In the genomic region with DNA sequence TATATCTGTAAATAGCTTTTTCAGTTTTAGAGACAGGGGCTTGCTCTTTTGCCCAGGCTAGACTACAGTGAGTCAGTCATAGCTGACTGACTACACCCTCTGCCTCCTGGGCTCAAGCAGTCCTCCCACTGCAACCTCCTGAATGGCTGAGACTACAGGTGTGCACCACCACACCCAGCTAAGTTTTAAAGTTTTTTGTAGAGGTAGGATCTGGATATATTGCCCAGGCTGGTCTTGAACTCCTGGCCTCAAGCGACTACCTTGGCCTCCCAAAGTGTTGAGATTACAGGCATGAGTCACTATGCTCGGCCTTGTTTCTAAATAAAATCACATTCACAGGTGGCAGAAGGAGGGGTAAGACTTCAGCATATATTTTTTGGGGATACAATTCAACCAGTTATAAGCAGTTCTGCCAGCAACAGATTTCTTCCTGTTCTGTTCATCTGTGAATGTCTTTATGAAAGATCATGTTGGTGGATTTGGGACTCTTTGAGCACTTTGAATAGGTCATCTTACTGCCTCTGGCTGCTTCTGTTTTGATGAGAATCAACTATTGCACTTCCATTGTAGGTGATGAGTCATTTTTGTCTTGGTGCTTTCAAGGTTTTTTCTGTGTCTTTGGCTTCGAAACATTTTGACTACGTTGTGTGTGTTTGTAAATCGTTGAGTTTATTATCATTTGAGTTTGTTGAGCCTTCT, we compare ENCODE assay signal across 10 cellular contexts. TPM values are rescaled to one million over a fixed set of nuclear protein-coding genes. Genes with fewer than 3 reads are reported as not detected.
DNase-seq lines count a peak whose midpoint lies in the region; ATAC-seq, FAIRE-seq and TF ChIP-seq lines count a peak whose summit lies in the region.
"Had no signal": no experiment of that assay in that cellular context is flagged by ENCODE, and none has a peak within 500 bp of the region (broad histone marks: within the 10 kb centered on the region; RNA-seq: fewer than 3 reads in every experiment).

No MANE protein-coding gene starts in this region.

- H3K27ac Mint-ChIP-seq in activated naive CD8-positive, alpha-beta T cell treated with anti-CD3 and anti-CD28 coated beads for 36 hours: peak overlapping the region; percentile 74
- H3K27ac Mint-ChIP-seq: brain had no signal

- no peaks in the 10 kb centered on the region for H3K27me3 ChIP-seq in Karpas-422 (ENCODE audit: low read length)

- no peaks in the 10 kb centered on the region for H3K27me3 Mint-ChIP-seq in activated naive CD8-positive, alpha-beta T cell treated with anti-CD3 and anti-CD28 coated beads for 36 hours
- H3K27me3 Mint-ChIP-seq: brain had no signal

- H3K9ac ChIP-seq in Karpas-422 (ENCODE audit: low read length): no peak overlapping the region

- peaks cover 61% of the 10 kb centered on the region for H3K4me1 Mint-ChIP-seq in activated naive CD8-positive, alpha-beta T cell treated with anti-CD3 and anti-CD28 coated beads for 36 hours

- peaks cover 29% of the 10 kb centered on the region for H3K36me3 Mint-ChIP-seq in activated naive CD8-positive, alpha-beta T cell treated with anti-CD3 and anti-CD28 coated beads for 36 hours

- H3K79me2 ChIP-seq in Karpas-422 (ENCODE audit: low read length): peaks cover 100% of the 10 kb centered on the region

- peaks cover 2% of the 10 kb centered on the region for H3K4me1 ChIP-seq in Karpas-422 (ENCODE audit: low read length)

- H3K9me3 ChIP-seq in Karpas-422 (ENCODE audit: low read length): no peaks in the 10 kb centered on the region

- H3K4me2 ChIP-seq in Karpas-422 (ENCODE audit: low read depth, low read length, poor library complexity, severe bottlenecking): no peak overlapping the region

- TF ChIP-seq CTCF in GM12865 (IDR thresholded peaks at IDR 0.05; ENCODE audit: insufficient read depth, low read depth, low read length, missing control alignments): no peak

- H3K4me3 Mint-ChIP-seq in activated naive CD8-positive, alpha-beta T cell treated with anti-CD3 and anti-CD28 coated beads for 36 hours: no peak overlapping the region
- H3K4me3 Mint-ChIP-seq: brain had no signal

- H4K20me1 ChIP-seq in Karpas-422 (ENCODE audit: insufficient read depth, low read depth, low read length): peaks cover 39% of the 10 kb centered on the region

- H3K27ac ChIP-seq in Karpas-422 (ENCODE audit: low read length): no peak overlapping the region

- peak; percentile 59 for ATAC-seq in GM19467 (IDR thresholded peaks at IDR 0.05; ENCODE audit: unreplicated experiment)
- ATAC-seq in HG03097 (IDR thresholded peaks at IDR 0.05; ENCODE audit: low FRiP score, unreplicated experiment): peak; percentile 67

- DNase-seq in GM12865 (ENCODE audit: low read depth) (peak; percentile 87), NCI-H187 (lab: John Stamatoyannopoulos, UW) (no peak), germinal center (ENCODE audit: low spot score) (no peak), Karpas-422 (no peak), RCC 7860 (ENCODE audit: low spot score) (no peak)
- no peak for DNase-seq in activated naive CD8-positive, alpha-beta T cell treated with anti-CD3 and anti-CD28 coated beads for 36 hours
- DNase-seq: DMS79 had no signal

- H3K9me2 ChIP-seq in Karpas-422 (replicated peaks; ENCODE audit: insufficient read depth, low read length): no peaks in the 10 kb centered on the region

- peak overlapping the region; percentile 49 for H3K4me3 ChIP-seq in GM12865 (ENCODE audit: low read depth, low read length)
- H3K4me3 ChIP-seq in Karpas-422 (ENCODE audit: low read length): no peak overlapping the region

- peaks cover 6% of the 10 kb centered on the region for H3K9me3 Mint-ChIP-seq in activated naive CD8-positive, alpha-beta T cell treated with anti-CD3 and anti-CD28 coated beads for 36 hours

- no peak overlapping the region for H2AFZ ChIP-seq in Karpas-422 (ENCODE audit: low read length)

- H3K36me3 ChIP-seq in Karpas-422 (ENCODE audit: insufficient read depth, low read length): peaks cover 3% of the 10 kb centered on the region; the same call in 1 of the 2 replicates

- FAIRE-seq in RCC 7860 (lab: Jason Lieb, UNC): no peak

RNA-seq across cellular contexts. Expression of a gene that starts 15.7 kb away (rescaled TPM):
- 10 to 100 TPM; 69.8 to 74.6 TPM for total RNA-seq in activated naive CD8-positive, alpha-beta T cell treated with anti-CD3 and anti-CD28 coated beads for 36 hours
- total RNA-seq in Karpas-422 (2014; rRNA removed; shearing (Covaris generic); ENCODE audit: low replicate concordance): 33.0 and 34.4 TPM in 2 replicates
